Comparison of ENCODE assay signal across 9 cellular contexts in genomic region chr5:80656425-80656824, GRCh38. TPM values are rescaled to one million over a fixed set of nuclear protein-coding genes. Genes with fewer than 3 reads are reported as not detected.
DNase-seq lines count a peak whose midpoint lies in the region; ATAC-seq and TF ChIP-seq lines count a peak whose summit lies in the region.
"Had no signal": no experiment of that assay in that cellular context is flagged by ENCODE, and none has a peak within 500 bp of the region (broad histone marks: within the 10 kb centered on the region; RNA-seq: fewer than 3 reads in every experiment).

No MANE protein-coding gene starts in this region.

- peak; percentile 54 for DNase-seq in EH (ENCODE audit: low read depth)
- DNase-seq in activated T-helper 1 cell treated with anti-CD3 and anti-CD28 coated beads, Interleukin-12 subunit alpha, Interleukin-12 subunit beta, Interleukin-2, Interleukin-4 antibody, amounts not matched to agents 30 ng/mL and 10 ng/mL and 1 ng/mL, durations not matched to agents 14 hours and 24 hours and 36 hours (ENCODE audit: low spot score) = no peak
- DNase-seq in naive thymus-derived CD4-positive, alpha-beta T cell = no peak
- DNase-seq in GM19238 (ENCODE audit: insufficient read length, low spot score) = no peak
- no peak for DNase-seq in stimulated activated effector memory CD8-positive, alpha-beta T cell treated with anti-CD3 and anti-CD28 coated beads, Interleukin-12 subunit alpha, Interleukin-12 subunit beta, amount 100 ng/mL, for 72 hours (ENCODE audit: low spot score in 2 of 2)
- DNase-seq in coronary artery (ENCODE audit: low spot score) = no peak
- DNase-seq: kidney, NCI-H446 had no signal

- H3K27ac Mint-ChIP-seq in activated T-helper 1 cell treated with anti-CD3 and anti-CD28 coated beads, Interleukin-12 subunit alpha, Interleukin-12 subunit beta, Interleukin-2, Interleukin-4 antibody, amounts not matched to agents 30 ng/mL and 10 ng/mL and 1 ng/mL, durations not matched to agents 14 hours and 24 hours and 36 hours = peak overlapping the region; percentile 98
- peak overlapping the region in 8 of 9 donors; percentile 72 to 97 (median 96) for H3K27ac Mint-ChIP-seq in naive thymus-derived CD4-positive, alpha-beta T cell
- no peak overlapping the region for H3K27ac Mint-ChIP-seq in stimulated activated effector memory CD8-positive, alpha-beta T cell treated with anti-CD3 and anti-CD28 coated beads, Interleukin-12 subunit alpha, Interleukin-12 subunit beta, amount 100 ng/mL, for 72 hours

- peaks cover 48% of the 10 kb centered on the region for H3K36me3 Mint-ChIP-seq in activated T-helper 1 cell treated with anti-CD3 and anti-CD28 coated beads, Interleukin-12 subunit alpha, Interleukin-12 subunit beta, Interleukin-2, Interleukin-4 antibody, amounts not matched to agents 30 ng/mL and 10 ng/mL and 1 ng/mL, durations not matched to agents 14 hours and 24 hours and 36 hours (ENCODE audit: low read depth)
- H3K36me3 Mint-ChIP-seq in naive thymus-derived CD4-positive, alpha-beta T cell = peaks cover 15 to 42% (median 38%) of the 10 kb centered on the region in 5 donors
- peaks cover 61% of the 10 kb centered on the region for H3K36me3 Mint-ChIP-seq in stimulated activated effector memory CD8-positive, alpha-beta T cell treated with anti-CD3 and anti-CD28 coated beads, Interleukin-12 subunit alpha, Interleukin-12 subunit beta, amount 100 ng/mL, for 72 hours

- CTCF ChIA-PET in naive thymus-derived CD4-positive, alpha-beta T cell (lab: Charles Lee) = interaction anchor here (0.9 kb wide), 1 partner anchor 11 kb away, joined by 4 read pairs; no protein-coding TSS in a partner anchor

- POLR2A ChIA-PET in naive thymus-derived CD4-positive, alpha-beta T cell (lab: Charles Lee) = interaction anchor here (1.5 kb wide), 1 partner anchor 645 kb away, joined by 3 read pairs; the partner anchor contains the start of gene ZCCHC9

- no peak overlapping the region for H3K4me3 ChIP-seq in HUES48 (ENCODE audit: low read depth, low read length)
- H3K4me3 ChIP-seq in naive thymus-derived CD4-positive, alpha-beta T cell (ENCODE audit: low read length) = no peak overlapping the region
- no peak overlapping the region for H3K4me3 ChIP-seq in coronary artery

- H3K27me3 ChIP-seq in HUES48 (ENCODE audit: control insufficient read depth, insufficient read depth, low read length) = no peaks in the 10 kb centered on the region
- H3K27me3 ChIP-seq in naive thymus-derived CD4-positive, alpha-beta T cell (ENCODE audit: control insufficient read depth in 2 of 2, insufficient read depth in 2 of 2, low read length in 2 of 2) = no peaks in the 10 kb centered on the region

- peaks cover 37% of the 10 kb centered on the region for H3K4me1 Mint-ChIP-seq in activated T-helper 1 cell treated with anti-CD3 and anti-CD28 coated beads, Interleukin-12 subunit alpha, Interleukin-12 subunit beta, Interleukin-2, Interleukin-4 antibody, amounts not matched to agents 30 ng/mL and 10 ng/mL and 1 ng/mL, durations not matched to agents 14 hours and 24 hours and 36 hours (ENCODE audit: low read depth)
- H3K4me1 Mint-ChIP-seq in naive thymus-derived CD4-positive, alpha-beta T cell = peaks cover 10 to 54% (median 42%) of the 10 kb centered on the region in 7 donors
- peaks cover 35% of the 10 kb centered on the region for H3K4me1 Mint-ChIP-seq in stimulated activated effector memory CD8-positive, alpha-beta T cell treated with anti-CD3 and anti-CD28 coated beads, Interleukin-12 subunit alpha, Interleukin-12 subunit beta, amount 100 ng/mL, for 72 hours

- no peaks in the 10 kb centered on the region for H3K9me3 ChIP-seq in HUES48 (ENCODE audit: control insufficient read depth, insufficient read depth, low read length)
- no peaks in the 10 kb centered on the region for H3K9me3 ChIP-seq in naive thymus-derived CD4-positive, alpha-beta T cell (ENCODE audit: control insufficient read depth in 2 of 3, low read length in 3 of 3)

- no peaks in the 10 kb centered on the region for H3K9me3 Mint-ChIP-seq in activated T-helper 1 cell treated with anti-CD3 and anti-CD28 coated beads, Interleukin-12 subunit alpha, Interleukin-12 subunit beta, Interleukin-2, Interleukin-4 antibody, amounts not matched to agents 30 ng/mL and 10 ng/mL and 1 ng/mL, durations not matched to agents 14 hours and 24 hours and 36 hours
- H3K9me3 Mint-ChIP-seq in naive thymus-derived CD4-positive, alpha-beta T cell = peaks cover 0 to 3% (median 0%) of the 10 kb centered on the region in 11 donors
- no peaks in the 10 kb centered on the region for H3K9me3 Mint-ChIP-seq in stimulated activated effector memory CD8-positive, alpha-beta T cell treated with anti-CD3 and anti-CD28 coated beads, Interleukin-12 subunit alpha, Interleukin-12 subunit beta, amount 100 ng/mL, for 72 hours

- no peaks in the 10 kb centered on the region for H3K27me3 Mint-ChIP-seq in activated T-helper 1 cell treated with anti-CD3 and anti-CD28 coated beads, Interleukin-12 subunit alpha, Interleukin-12 subunit beta, Interleukin-2, Interleukin-4 antibody, amounts not matched to agents 30 ng/mL and 10 ng/mL and 1 ng/mL, durations not matched to agents 14 hours and 24 hours and 36 hours (ENCODE audit: insufficient read depth)
- no peaks in the 10 kb centered on the region for H3K27me3 Mint-ChIP-seq in naive thymus-derived CD4-positive, alpha-beta T cell

- no peak for TF ChIP-seq CTCF in coronary artery (IDR thresholded peaks at IDR 0.05)

- H3K27ac ChIP-seq in HUES48 (ENCODE audit: low read depth, low read length) = peak overlapping the region; percentile 21
- H3K27ac ChIP-seq in naive thymus-derived CD4-positive, alpha-beta T cell (ENCODE audit: low read depth, low read length) = peak overlapping the region; percentile 82
- no peak overlapping the region for H3K27ac ChIP-seq in coronary artery

- ATAC-seq in naive thymus-derived CD4-positive, alpha-beta T cell = no peak
- ATAC-seq in stimulated activated effector memory CD8-positive, alpha-beta T cell treated with anti-CD3 and anti-CD28 coated beads, Interleukin-12 subunit alpha, Interleukin-12 subunit beta, amount 100 ng/mL, for 72 hours = no peak

- intact Hi-C loops in activated T-helper 1 cell treated with anti-CD3 and anti-CD28 coated beads, Interleukin-12 subunit alpha, Interleukin-12 subunit beta, Interleukin-2, Interleukin-4 antibody, amounts not matched to agents 30 ng/mL and 10 ng/mL and 1 ng/mL, durations not matched to agents 14 hours and 24 hours and 36 hours (cut with micrococcal nuclease) = loop anchor here (5.0 to 10.0 kb wide), 3 partner anchors 169 to 1142 kb away; partner anchors contain the start of genes FAM151B and HOMER1
- intact Hi-C loops in naive thymus-derived CD4-positive, alpha-beta T cell (cut with micrococcal nuclease) = loop anchor here (5.0 to 10.0 kb wide), 3 partner anchors 174 to 1672 kb away; partner anchors contain the start of genes ARSB (in 1 of the 2) and ATG10 (in 1 of the 2)

- H3K36me3 ChIP-seq in HUES48 (ENCODE audit: control insufficient read depth, insufficient read depth, low read length) = peaks cover 48% of the 10 kb centered on the region
- peaks cover 4 to 24% (median 14%) of the 10 kb centered on the region in 3 experiments for H3K36me3 ChIP-seq in naive thymus-derived CD4-positive, alpha-beta T cell (ENCODE audit: control insufficient read depth in 2 of 3, insufficient read depth in 3 of 3, low read length in 3 of 3)

- no peak overlapping the region for H3K9ac ChIP-seq in HUES48 (ENCODE audit: low read depth, low read length)

- peaks cover 18% of the 10 kb centered on the region for H3K4me1 ChIP-seq in HUES48 (ENCODE audit: control insufficient read depth, insufficient read depth, low read length)
- H3K4me1 ChIP-seq in naive thymus-derived CD4-positive, alpha-beta T cell (ENCODE audit: control insufficient read depth in 2 of 2, insufficient read depth in 2 of 2, low read length in 2 of 2) = peaks cover 24 to 28% of the 10 kb centered on the region in 2 donors

- peak overlapping the region; percentile 93 for H3K4me3 Mint-ChIP-seq in activated T-helper 1 cell treated with anti-CD3 and anti-CD28 coated beads, Interleukin-12 subunit alpha, Interleukin-12 subunit beta, Interleukin-2, Interleukin-4 antibody, amounts not matched to agents 30 ng/mL and 10 ng/mL and 1 ng/mL, durations not matched to agents 14 hours and 24 hours and 36 hours
- H3K4me3 Mint-ChIP-seq in naive thymus-derived CD4-positive, alpha-beta T cell = peak overlapping the region in 6 of 10 donors; percentile 16 to 96 (median 87)
- H3K4me3 Mint-ChIP-seq in stimulated activated effector memory CD8-positive, alpha-beta T cell treated with anti-CD3 and anti-CD28 coated beads, Interleukin-12 subunit alpha, Interleukin-12 subunit beta, amount 100 ng/mL, for 72 hours = no peak overlapping the region

RNA-seq across cellular contexts. Expression of gene DHFR, which starts 1.6 kb away (rescaled TPM):
- total RNA-seq in activated T-helper 1 cell treated with anti-CD3 and anti-CD28 coated beads, Interleukin-12 subunit alpha, Interleukin-12 subunit beta, Interleukin-2, Interleukin-4 antibody, amounts not matched to agents 30 ng/mL and 10 ng/mL and 1 ng/mL, durations not matched to agents 14 hours and 24 hours and 36 hours = 55.9 and 60.3 TPM in 2 replicates
- total RNA-seq in naive thymus-derived CD4-positive, alpha-beta T cell = 10 to 100 TPM in 3 of 5 experiments, 1 to 10 TPM in 2; 6.9 to 68.9 (median 17.0) TPM
- polyA plus RNA-seq in naive thymus-derived CD4-positive, alpha-beta T cell = 1 to 10 TPM; 1.2 to 2.5 TPM

RNA-seq across cellular contexts. Expression of gene MSH3, which starts 2.0 kb away (rescaled TPM):
- total RNA-seq in activated T-helper 1 cell treated with anti-CD3 and anti-CD28 coated beads, Interleukin-12 subunit alpha, Interleukin-12 subunit beta, Interleukin-2, Interleukin-4 antibody, amounts not matched to agents 30 ng/mL and 10 ng/mL and 1 ng/mL, durations not matched to agents 14 hours and 24 hours and 36 hours = 20.2 and 20.7 TPM in 2 replicates
- 10 to 100 TPM; 12.0 to 20.9 (median 16.7) TPM for total RNA-seq in naive thymus-derived CD4-positive, alpha-beta T cell
- 10 to 100 TPM; 10.5 to 13.0 TPM for polyA plus RNA-seq in naive thymus-derived CD4-positive, alpha-beta T cell

Comparison
In these comparisons a context has a peak if more than half of its experiments do, and no peak if none do; other contexts are left out.
1. H3K27ac ChIP-seq: peak in HUES48 (single experiment) and naive thymus-derived CD4-positive, alpha-beta T cell (single experiment); none in coronary artery (0 of 2).